1 cellular context compared by ENCODE assay signal in the genomic region with DNA sequence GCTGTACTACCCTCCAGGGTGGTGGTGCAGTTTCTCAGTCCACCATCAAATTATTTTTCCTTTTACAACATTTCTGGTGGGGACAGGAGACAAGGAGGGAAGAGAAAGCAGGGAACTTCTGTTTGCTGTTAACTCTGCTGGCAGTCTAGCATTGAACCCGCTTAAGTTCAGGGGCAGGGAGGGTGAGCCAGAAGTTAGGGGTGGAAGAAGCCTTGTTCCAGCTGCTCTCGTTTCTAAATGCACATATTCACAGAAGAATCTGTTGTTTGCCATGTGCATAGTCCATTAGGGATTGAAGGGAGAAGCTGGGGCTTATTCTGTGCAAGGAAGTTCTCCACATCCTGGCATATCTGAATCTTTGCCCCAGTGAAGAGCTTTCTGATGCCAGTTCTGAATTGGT.
TF ChIP-seq lines count a peak whose summit lies in the region.

No MANE protein-coding gene starts in this region.

TF ChIP-seq in GM23338, 12 proteins besides CTCF, POLR2A, EP300 and RAD21:
- TF ChIP-seq, protein P1, sequence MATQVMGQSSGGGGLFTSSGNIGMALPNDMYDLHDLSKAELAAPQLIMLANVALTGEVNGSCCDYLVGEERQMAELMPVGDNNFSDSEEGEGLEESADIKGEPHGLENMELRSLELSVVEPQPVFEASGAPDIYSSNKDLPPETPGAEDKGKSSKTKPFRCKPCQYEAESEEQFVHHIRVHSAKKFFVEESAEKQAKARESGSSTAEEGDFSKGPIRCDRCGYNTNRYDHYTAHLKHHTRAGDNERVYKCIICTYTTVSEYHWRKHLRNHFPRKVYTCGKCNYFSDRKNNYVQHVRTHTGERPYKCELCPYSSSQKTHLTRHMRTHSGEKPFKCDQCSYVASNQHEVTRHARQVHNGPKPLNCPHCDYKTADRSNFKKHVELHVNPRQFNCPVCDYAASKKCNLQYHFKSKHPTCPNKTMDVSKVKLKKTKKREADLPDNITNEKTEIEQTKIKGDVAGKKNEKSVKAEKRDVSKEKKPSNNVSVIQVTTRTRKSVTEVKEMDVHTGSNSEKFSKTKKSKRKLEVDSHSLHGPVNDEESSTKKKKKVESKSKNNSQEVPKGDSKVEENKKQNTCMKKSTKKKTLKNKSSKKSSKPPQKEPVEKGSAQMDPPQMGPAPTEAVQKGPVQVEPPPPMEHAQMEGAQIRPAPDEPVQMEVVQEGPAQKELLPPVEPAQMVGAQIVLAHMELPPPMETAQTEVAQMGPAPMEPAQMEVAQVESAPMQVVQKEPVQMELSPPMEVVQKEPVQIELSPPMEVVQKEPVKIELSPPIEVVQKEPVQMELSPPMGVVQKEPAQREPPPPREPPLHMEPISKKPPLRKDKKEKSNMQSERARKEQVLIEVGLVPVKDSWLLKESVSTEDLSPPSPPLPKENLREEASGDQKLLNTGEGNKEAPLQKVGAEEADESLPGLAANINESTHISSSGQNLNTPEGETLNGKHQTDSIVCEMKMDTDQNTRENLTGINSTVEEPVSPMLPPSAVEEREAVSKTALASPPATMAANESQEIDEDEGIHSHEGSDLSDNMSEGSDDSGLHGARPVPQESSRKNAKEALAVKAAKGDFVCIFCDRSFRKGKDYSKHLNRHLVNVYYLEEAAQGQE (IDR thresholded peaks at IDR 0.05; ENCODE audit: unreplicated experiment) = no peak
- TF ChIP-seq, protein P2, sequence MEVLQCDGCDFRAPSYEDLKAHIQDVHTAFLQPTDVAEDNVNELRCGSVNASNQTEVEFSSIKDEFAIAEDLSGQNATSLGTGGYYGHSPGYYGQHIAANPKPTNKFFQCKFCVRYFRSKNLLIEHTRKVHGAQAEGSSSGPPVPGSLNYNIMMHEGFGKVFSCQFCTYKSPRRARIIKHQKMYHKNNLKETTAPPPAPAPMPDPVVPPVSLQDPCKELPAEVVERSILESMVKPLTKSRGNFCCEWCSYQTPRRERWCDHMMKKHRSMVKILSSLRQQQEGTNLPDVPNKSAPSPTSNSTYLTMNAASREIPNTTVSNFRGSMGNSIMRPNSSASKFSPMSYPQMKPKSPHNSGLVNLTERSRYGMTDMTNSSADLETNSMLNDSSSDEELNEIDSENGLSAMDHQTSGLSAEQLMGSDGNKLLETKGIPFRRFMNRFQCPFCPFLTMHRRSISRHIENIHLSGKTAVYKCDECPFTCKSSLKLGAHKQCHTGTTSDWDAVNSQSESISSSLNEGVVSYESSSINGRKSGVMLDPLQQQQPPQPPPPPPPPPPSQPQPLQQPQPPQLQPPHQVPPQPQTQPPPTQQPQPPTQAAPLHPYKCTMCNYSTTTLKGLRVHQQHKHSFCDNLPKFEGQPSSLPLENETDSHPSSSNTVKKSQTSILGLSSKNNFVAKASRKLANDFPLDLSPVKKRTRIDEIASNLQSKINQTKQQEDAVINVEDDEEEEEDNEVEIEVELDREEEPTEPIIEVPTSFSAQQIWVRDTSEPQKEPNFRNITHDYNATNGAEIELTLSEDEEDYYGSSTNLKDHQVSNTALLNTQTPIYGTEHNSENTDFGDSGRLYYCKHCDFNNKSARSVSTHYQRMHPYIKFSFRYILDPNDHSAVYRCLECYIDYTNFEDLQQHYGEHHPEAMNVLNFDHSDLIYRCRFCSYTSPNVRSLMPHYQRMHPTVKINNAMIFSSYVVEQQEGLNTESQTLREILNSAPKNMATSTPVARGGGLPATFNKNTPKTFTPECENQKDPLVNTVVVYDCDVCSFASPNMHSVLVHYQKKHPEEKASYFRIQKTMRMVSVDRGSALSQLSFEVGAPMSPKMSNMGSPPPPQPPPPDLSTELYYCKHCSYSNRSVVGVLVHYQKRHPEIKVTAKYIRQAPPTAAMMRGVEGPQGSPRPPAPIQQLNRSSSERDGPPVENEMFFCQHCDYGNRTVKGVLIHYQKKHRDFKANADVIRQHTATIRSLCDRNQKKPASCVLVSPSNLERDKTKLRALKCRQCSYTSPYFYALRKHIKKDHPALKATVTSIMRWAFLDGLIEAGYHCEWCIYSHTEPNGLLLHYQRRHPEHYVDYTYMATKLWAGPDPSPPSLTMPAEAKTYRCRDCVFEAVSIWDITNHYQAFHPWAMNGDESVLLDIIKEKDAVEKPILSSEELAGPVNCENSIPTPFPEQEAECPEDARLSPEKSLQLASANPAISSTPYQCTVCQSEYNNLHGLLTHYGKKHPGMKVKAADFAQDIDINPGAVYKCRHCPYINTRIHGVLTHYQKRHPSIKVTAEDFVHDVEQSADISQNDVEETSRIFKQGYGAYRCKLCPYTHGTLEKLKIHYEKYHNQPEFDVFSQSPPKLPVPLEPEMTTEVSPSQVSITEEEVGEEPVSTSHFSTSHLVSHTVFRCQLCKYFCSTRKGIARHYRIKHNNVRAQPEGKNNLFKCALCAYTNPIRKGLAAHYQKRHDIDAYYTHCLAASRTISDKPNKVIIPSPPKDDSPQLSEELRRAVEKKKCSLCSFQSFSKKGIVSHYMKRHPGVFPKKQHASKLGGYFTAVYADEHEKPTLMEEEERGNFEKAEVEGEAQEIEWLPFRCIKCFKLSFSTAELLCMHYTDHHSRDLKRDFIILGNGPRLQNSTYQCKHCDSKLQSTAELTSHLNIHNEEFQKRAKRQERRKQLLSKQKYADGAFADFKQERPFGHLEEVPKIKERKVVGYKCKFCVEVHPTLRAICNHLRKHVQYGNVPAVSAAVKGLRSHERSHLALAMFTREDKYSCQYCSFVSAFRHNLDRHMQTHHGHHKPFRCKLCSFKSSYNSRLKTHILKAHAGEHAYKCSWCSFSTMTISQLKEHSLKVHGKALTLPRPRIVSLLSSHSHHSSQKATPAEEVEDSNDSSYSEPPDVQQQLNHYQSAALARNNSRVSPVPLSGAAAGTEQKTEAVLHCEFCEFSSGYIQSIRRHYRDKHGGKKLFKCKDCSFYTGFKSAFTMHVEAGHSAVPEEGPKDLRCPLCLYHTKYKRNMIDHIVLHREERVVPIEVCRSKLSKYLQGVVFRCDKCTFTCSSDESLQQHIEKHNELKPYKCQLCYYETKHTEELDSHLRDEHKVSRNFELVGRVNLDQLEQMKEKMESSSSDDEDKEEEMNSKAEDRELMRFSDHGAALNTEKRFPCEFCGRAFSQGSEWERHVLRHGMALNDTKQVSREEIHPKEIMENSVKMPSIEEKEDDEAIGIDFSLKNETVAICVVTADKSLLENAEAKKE (CRISPR knock-in tag; IDR thresholded peaks at IDR 0.05) = no peak
- TF ChIP-seq JUNB (IDR thresholded peaks at IDR 0.05; ENCODE audit: unreplicated experiment) (no peak), EZH2phosphoT487 (IDR thresholded peaks at IDR 0.05; ENCODE audit: unreplicated experiment) (no peak), NANOG (IDR thresholded peaks at IDR 0.05; ENCODE audit: borderline replicate concordance) (no peak), EZH2 (IDR thresholded peaks at IDR 0.05; ENCODE audit: low read depth, unreplicated experiment) (no peak), STAT1 (IDR thresholded peaks at IDR 0.05; ENCODE audit: unreplicated experiment) (no peak), POLR2AphosphoS5 (IDR thresholded peaks at IDR 0.05; ENCODE audit: low read depth) (no peak), ZNF331 (CRISPR knock-in tag; IDR thresholded peaks at IDR 0.05; ENCODE audit: low read depth) (no peak), ZNF114 (CRISPR knock-in tag; IDR thresholded peaks at IDR 0.05) (no peak)
TF ChIP-seq in GM23338: peak in this region for 0.
